Comparison of ENCODE assay signal across 9 cellular contexts in genomic region chr3:181726351-181727121, GRCh38. TPM values are rescaled to one million over a fixed set of nuclear protein-coding genes. Genes with fewer than 3 reads are reported as not detected.
A peak's percentile ranks its signal among the peaks of the same experiment; 100 is the strongest.
DNase-seq lines count a peak whose midpoint lies in the region; ATAC-seq, FAIRE-seq and TF ChIP-seq lines count a peak whose summit lies in the region.
"Had no signal": no experiment of that assay in that cellular context is flagged by ENCODE, and none has a peak within 500 bp of the region (broad histone marks: within the 10 kb centered on the region; RNA-seq: fewer than 3 reads in every experiment).

No MANE protein-coding gene starts in this region.

- H3K36me3 Mint-ChIP-seq in brain, result no peaks in the 10 kb centered on the region

- WGBS in A549 (ENCODE audit: missing lambda C conversion rate), result 28% methylated on average over 35 of the region's 47 CpGs
- WGBS in HUES64, result 6% methylated on average over 47 of the region's 47 CpGs
- 4 to 6% methylated on average over 26 to 30 of the region's 47 CpGs for WGBS in mesodermal cell (ENCODE audit: insufficient coverage in 2 of 2), 2 experiments

- H3K27ac ChIP-seq in A549 (peak overlapping the region; percentile 8 to 59; a peak in 4 of 6 replicates), HUES64 (ENCODE audit: low read depth, low read length) (peak overlapping the region; percentile 24; the same call in 1 of the 2 replicates), mesodermal cell (ENCODE audit: low read depth, low read length, severe bottlenecking) (no peak overlapping the region)

- POLR2A ChIA-PET in A549 (lab: Yijun Ruan, JAX), result no interaction called here

- peak overlapping the region; percentile 52 for H3K9ac ChIP-seq in HUES64 (ENCODE audit: low read depth, low read length)

- H3K27me3 Mint-ChIP-seq in brain, result peaks cover 82% of the 10 kb centered on the region

- H3K4me1 Mint-ChIP-seq in brain, result peaks cover 93% of the 10 kb centered on the region

- CTCF ChIA-PET in A549 (lab: Yijun Ruan, JAX), result interaction anchor here (0.7 to 1.1 kb wide), 2 partner anchors 196 to 222 kb away, joined by 3 read pairs; no protein-coding TSS in a partner anchor

- H3K36me3 ChIP-seq in HUES64 (ENCODE audit: insufficient read depth, low read length) (no peaks in the 10 kb centered on the region), mesodermal cell (ENCODE audit: control insufficient read depth, insufficient read depth, low read length) (no peaks in the 10 kb centered on the region)

- DNase-seq in A549 (ENCODE audit: low read depth in 1 of 2, low spot score in 1 of 2) (peak in 1 of 2 experiments; percentile 47), left colon (no peak)
- no peak for DNase-seq in stimulated activated CD4-positive, alpha-beta T cell treated with anti-CD3 and anti-CD28 coated beads, Interleukin-2, amount 100 ng/mL, for 24 hours
- no peak for DNase-seq in stimulated activated naive CD4-positive, alpha-beta T cell treated with Interleukin-2 at 50 U/mL for 16 hours (lab: John Stamatoyannopoulos, UW)

- peaks cover 35% of the 10 kb centered on the region for H3K27me3 ChIP-seq in HUES64 (ENCODE audit: insufficient read depth, low read length)

- H3K4me1 ChIP-seq in A549 (peaks cover 3% of the 10 kb centered on the region; the same call in 1 of the 3 replicates), HUES64 (ENCODE audit: insufficient read depth, low read length) (peaks cover 75% of the 10 kb centered on the region), mesodermal cell (ENCODE audit: control insufficient read depth, insufficient read depth, low read length, poor library complexity, severe bottlenecking) (peaks cover 3% of the 10 kb centered on the region)

- intact Hi-C loops in left colon (cut with DNase I, micrococcal nuclease), result no loop called here

- TF ChIP-seq POLR2A in A549 (IDR thresholded peaks at IDR 0.05; ENCODE audit: low read length), result no peak

- H3K9me3 ChIP-seq in A549 (no peaks in the 10 kb centered on the region), HUES64 (ENCODE audit: insufficient read depth, low read depth, low read length) (no peaks in the 10 kb centered on the region), mesodermal cell (ENCODE audit: control insufficient read depth, low read length) (no peaks in the 10 kb centered on the region)

- ATAC-seq in A549 (peak; percentile 62 to 87; a peak in 4 of 6 replicates), left colon (no peak), GM18498 (IDR thresholded peaks at IDR 0.05; ENCODE audit: unreplicated experiment) (no peak)

- H3K4me3 ChIP-seq in A549, result peak overlapping the region; percentile 44
- peak overlapping the region; percentile 57 for H3K4me3 ChIP-seq in HUES64 (ENCODE audit: low read length)
- peak overlapping the region; percentile 33 for H3K4me3 ChIP-seq in mesodermal cell (ENCODE audit: extremely low read depth, insufficient read depth, low read length, poor library complexity, severe bottlenecking)

- FAIRE-seq in A549 (lab: Jason Lieb, UNC), result no peak

- no peak for TF ChIP-seq EP300 in A549 (IDR thresholded peaks at IDR 0.05)

- H3K4me3 Mint-ChIP-seq in brain, result peak overlapping the region in 4 of 5 experiments; percentile 85 to 92 (median 87)

- TF ChIP-seq RAD21 in A549 (conservative IDR thresholded peaks at IDR 0.05 in 1 of 2, IDR thresholded peaks at IDR 0.05 in 1 of 2), result peak in 1 of 2 experiments; percentile 34; a peak in 1 of 5 replicates

- H3K9me3 Mint-ChIP-seq in brain, result peaks cover 0 to 6% (median 0%) of the 10 kb centered on the region in 5 experiments

- no peak for TF ChIP-seq CTCF in A549 (IDR thresholded peaks at IDR 0.05)
- TF ChIP-seq CTCF in brain (conservative IDR thresholded peaks at IDR 0.05), result peak; percentile 43 to 68

- H3K27ac Mint-ChIP-seq in brain, result peak overlapping the region in 4 of 5 experiments; percentile 88 to 99 (median 96)

- peak overlapping the region; percentile 91 for H3K4me2 ChIP-seq in A549

TF ChIP-seq in A549, 52 proteins besides CTCF, POLR2A, EP300 and RAD21 (continues in another document):
- TF ChIP-seq JUN (IDR thresholded peaks at IDR 0.05) (no peak), NFE2L2 (conservative IDR thresholded peaks at IDR 0.05; ENCODE audit: low read length) (no peak), EHMT2 (IDR thresholded peaks at IDR 0.05; ENCODE audit: low read depth) (no peak), TP53 (CRISPR knock-in tag; IDR thresholded peaks at IDR 0.05) (no peak), ZC3H11A (IDR thresholded peaks at IDR 0.05) (no peak), RFX5 (IDR thresholded peaks at IDR 0.05) (no peak), ZNF302 (CRISPR knock-in tag; IDR thresholded peaks at IDR 0.05) (no peak), KDM1A (IDR thresholded peaks at IDR 0.05; ENCODE audit: low read depth) (no peak), PBX3 (IDR thresholded peaks at IDR 0.05) (no peak), TFCP2L1 (CRISPR knock-in tag; IDR thresholded peaks at IDR 0.05) (no peak), NR3C1 (IDR thresholded peaks at IDR 0.05) (no peak), ESRRA (IDR thresholded peaks at IDR 0.05; ENCODE audit: borderline replicate concordance, low read length) (no peak), CHD4 (IDR thresholded peaks at IDR 0.05; ENCODE audit: borderline replicate concordance) (no peak), MYC (IDR thresholded peaks at IDR 0.05; ENCODE audit: borderline replicate concordance, low read length) (no peak), ZSCAN20 (CRISPR knock-in tag; IDR thresholded peaks at IDR 0.05) (no peak), E2F6 (IDR thresholded peaks at IDR 0.05; ENCODE audit: borderline replicate concordance, low read depth) (peak; percentile 98), HOXB13 (CRISPR knock-in tag; IDR thresholded peaks at IDR 0.05; ENCODE audit: low read depth) (no peak), SREBF2 (IDR thresholded peaks at IDR 0.05) (no peak), FOXS1 (CRISPR knock-in tag; IDR thresholded peaks at IDR 0.05) (no peak), RARB (CRISPR knock-in tag; IDR thresholded peaks at IDR 0.05) (no peak), EHF (CRISPR knock-in tag; IDR thresholded peaks at IDR 0.05) (peak; percentile 63; the same call in 1 of the 2 replicates), ATOH8 (CRISPR knock-in tag; IDR thresholded peaks at IDR 0.05; ENCODE audit: low read depth) (no peak), FOSB (CRISPR knock-in tag; IDR thresholded peaks at IDR 0.05) (no peak), RNF2 (IDR thresholded peaks at IDR 0.05; ENCODE audit: borderline replicate concordance, low read depth) (peak; percentile 57; the same call in 1 of the 2 replicates), HDAC2 (IDR thresholded peaks at IDR 0.05) (no peak), NPAS2 (CRISPR knock-in tag; IDR thresholded peaks at IDR 0.05; ENCODE audit: borderline replicate concordance) (no peak), JUNB (IDR thresholded peaks at IDR 0.05) (no peak), HMGXB4 (CRISPR knock-in tag; IDR thresholded peaks at IDR 0.05; ENCODE audit: borderline replicate concordance) (no peak), MAX (IDR thresholded peaks at IDR 0.05) (peak; percentile 99), CBX2 (IDR thresholded peaks at IDR 0.05; ENCODE audit: borderline replicate concordance, low read depth) (no peak)

RNA-seq across cellular contexts. Expression of gene SOX2, which starts 14.8 kb away (rescaled TPM):
- polyA plus RNA-seq in A549 (2011; rRNA removed) (2.5 and 3.4 TPM in 2 replicates), A549 (2017; fragmentation: RNase III; extraction: RNeasy Plus Mini Kit Qiagen cat#74134 plus additional on column Dnase treatment) (1.9 to 2.2 TPM (median 2.1 TPM) in 3 replicates), brain (ENCODE audit: insufficient read depth, low read depth, low replicate concordance) (120 TPM)
- 4.3 and 6.4 TPM in 2 replicates for polyA plus RNA-seq in A549 (2012; cell fraction: cytosol; rRNA removed)
- polyA plus RNA-seq in A549 (2012; cell fraction: nucleus; rRNA removed), result 4.6 and 8.4 TPM in 2 replicates
- polyA minus RNA-seq in A549 (2011; rRNA and poly(A)+ RNA removed), result 0.62 and 0.83 TPM in 2 replicates
- 174 TPM for polyA plus RNA-seq in HUES64 (2013, experiment 1 of 2)
- polyA plus RNA-seq in HUES64 (2013, experiment 2 of 2), result 191 TPM
- 8.7 TPM for polyA plus RNA-seq in mesodermal cell (2013, experiment 1 of 2)
- 6.8 TPM for polyA plus RNA-seq in mesodermal cell (2013, experiment 2 of 2)
- total RNA-seq in left colon, result under 1 TPM; 0.21 to 0.42 TPM
- total RNA-seq: myocyte had no signal

Comparison
In these comparisons a context has a peak if more than half of its experiments do, and no peak if none do; other contexts are left out.
1. ATAC-seq: peak in A549 (2 of 2); none in left colon (single experiment) and GM18498 (single experiment).
2. RNA of gene SOX2, which starts 14.8 kb away (polyA plus RNA-seq): 120 TPM in brain (single experiment); 1.9 to 8.4 TPM in A549; every median in the first group is over 10 times any median in the second.
3. Peak in every context shown above with its lines, with median percentiles within 50 percentile points of each other: H3K4me3 ChIP-seq.